15 cellular contexts compared by ENCODE assay signal in the genomic region with DNA sequence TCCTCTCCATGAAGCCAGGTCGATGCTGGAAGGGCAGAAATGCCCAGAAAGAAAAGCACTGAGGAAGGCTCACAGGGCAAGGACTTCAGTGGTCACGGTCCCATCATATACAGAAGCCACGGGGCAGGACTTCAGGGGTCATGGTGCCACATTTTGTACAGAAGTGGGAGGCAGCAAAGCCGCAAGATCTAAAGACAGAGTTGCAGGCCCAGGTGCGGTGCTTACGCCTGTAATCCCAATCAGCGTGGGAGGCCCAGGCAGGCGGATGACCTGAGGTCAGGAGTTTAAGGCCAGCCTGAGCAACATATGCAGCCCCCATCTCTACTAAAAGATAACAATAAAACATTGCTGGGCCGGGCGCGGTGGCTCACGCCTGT.
A peak's percentile ranks its signal among the peaks of the same experiment; 100 is the strongest.
DNase-seq lines count a peak whose midpoint lies in the region; ATAC-seq and TF ChIP-seq lines count a peak whose summit lies in the region.
"Had no signal": no experiment of that assay in that cellular context is flagged by ENCODE, and none has a peak within 500 bp of the region (broad histone marks: within the 10 kb centered on the region; RNA-seq: fewer than 3 reads in every experiment).

No MANE protein-coding gene starts in this region.

- H3K4me2 ChIP-seq in parathyroid adenoma (ENCODE audit: low read length) = no peak overlapping the region

- no peaks in the 10 kb centered on the region for H3K79me2 ChIP-seq in parathyroid adenoma

- H2AFZ ChIP-seq in parathyroid adenoma = no peak overlapping the region

- H3K4me3 ChIP-seq in AG04450 (ENCODE audit: low read depth, low read length) = no peak overlapping the region
- no peak overlapping the region for H3K4me3 ChIP-seq in right atrium auricular region
- no peak overlapping the region for H3K4me3 ChIP-seq in parathyroid adenoma (ENCODE audit: low read depth, low read length)
- H3K4me3 ChIP-seq: thoracic aorta had no signal

- H3K27ac ChIP-seq in AG04450 (ENCODE audit: low read depth, low read length) = peak overlapping the region; percentile 21
- peak overlapping the region; percentile 83 for H3K27ac ChIP-seq in right atrium auricular region
- peak overlapping the region; percentile 15 for H3K27ac ChIP-seq in parathyroid adenoma

- peak overlapping the region; percentile 90 for H3K27ac Mint-ChIP-seq in WTC11
- H3K27ac Mint-ChIP-seq in activated CD4-positive, alpha-beta memory T cell treated with anti-CD3 and anti-CD28 coated beads for 36 hours = no peak overlapping the region
- H3K27ac Mint-ChIP-seq: naive thymus-derived CD4-positive, alpha-beta T cell; T-helper 2 cell treated with Interferon-gamma antibody and Interleukin-4, amounts not matched to agents 5 μg/mL and 100 μg/mL, for 36 hours had no signal

- peaks cover 4% of the 10 kb centered on the region; the same call in 1 of the 2 replicates for H3K9me3 ChIP-seq in AG04450 (ENCODE audit: control insufficient read depth, insufficient read depth, low read length)
- H3K9me3 ChIP-seq in right atrium auricular region = no peaks in the 10 kb centered on the region
- H3K9me3 ChIP-seq in parathyroid adenoma (ENCODE audit: control insufficient read depth, low read length) = no peaks in the 10 kb centered on the region
- H3K9me3 ChIP-seq: thoracic aorta had no signal

- POLR2A ChIA-PET in AG04450 (lab: Yijun Ruan, JAX) = interaction anchor here (0.7 to 1.1 kb wide), 3 partner anchors 13 to 108 kb away, joined by 3 to 4 read pairs (median 3); no protein-coding TSS in a partner anchor
- POLR2A ChIA-PET in WTC11 (lab: Charles Lee) = no interaction called here
- POLR2A ChIA-PET in activated CD4-positive, alpha-beta memory T cell treated with anti-CD3 and anti-CD28 coated beads for 36 hours (lab: Charles Lee) = no interaction called here

- no peak overlapping the region for H3K4me3 Mint-ChIP-seq in WTC11
- no peak overlapping the region for H3K4me3 Mint-ChIP-seq in activated CD4-positive, alpha-beta memory T cell treated with anti-CD3 and anti-CD28 coated beads for 36 hours
- H3K4me3 Mint-ChIP-seq: naive thymus-derived CD4-positive, alpha-beta T cell; T-helper 2 cell treated with Interferon-gamma antibody and Interleukin-4, amounts not matched to agents 5 μg/mL and 100 μg/mL, for 36 hours had no signal

- intact Hi-C loops in activated CD4-positive, alpha-beta memory T cell treated with anti-CD3 and anti-CD28 coated beads for 36 hours (cut with micrococcal nuclease) = no loop called here

- H3K36me3 Mint-ChIP-seq in WTC11 = no peaks in the 10 kb centered on the region
- H3K36me3 Mint-ChIP-seq in activated CD4-positive, alpha-beta memory T cell treated with anti-CD3 and anti-CD28 coated beads for 36 hours = no peaks in the 10 kb centered on the region
- H3K36me3 Mint-ChIP-seq: naive thymus-derived CD4-positive, alpha-beta T cell had no signal

- H3K27me3 ChIP-seq in AG04450 (ENCODE audit: control insufficient read depth, insufficient read depth, low read length) (no peaks in the 10 kb centered on the region), right atrium auricular region (no peaks in the 10 kb centered on the region), parathyroid adenoma (ENCODE audit: control insufficient read depth, insufficient read depth, low read length) (no peaks in the 10 kb centered on the region)

- DNase-seq in AG04450 (ENCODE audit: low read depth, low spot score) = no peak
- no peak for DNase-seq in WTC11 (ENCODE audit: low spot score)
- DNase-seq in right atrium auricular region (ENCODE audit: low spot score) = no peak
- no peak for DNase-seq in stimulated activated naive CD4-positive, alpha-beta T cell (lab: John Stamatoyannopoulos, UW)
- no peak for DNase-seq in NCI-H524 (lab: John Stamatoyannopoulos, UW)
- DNase-seq in islet precursor cell = no peak
- no peak for DNase-seq in activated CD4-positive, alpha-beta memory T cell treated with anti-CD3 and anti-CD28 coated beads for 36 hours
- DNase-seq: activated CD8-positive, alpha-beta memory T cell treated with anti-CD3 and anti-CD28 coated beads for 24 hours; activated naive CD4-positive, alpha-beta T cell treated with anti-CD3 and anti-CD28 coated beads, Interleukin-2, amount 50 U/mL, for 16 hours; naive thymus-derived CD4-positive, alpha-beta T cell; NCI-H1417; NCI-H510A had no signal

- H3K9me3 Mint-ChIP-seq in WTC11 = no peaks in the 10 kb centered on the region
- H3K9me3 Mint-ChIP-seq in activated CD4-positive, alpha-beta memory T cell treated with anti-CD3 and anti-CD28 coated beads for 36 hours = no peaks in the 10 kb centered on the region
- H3K9me3 Mint-ChIP-seq: naive thymus-derived CD4-positive, alpha-beta T cell; T-helper 2 cell treated with Interferon-gamma antibody and Interleukin-4, amounts not matched to agents 5 μg/mL and 100 μg/mL, for 36 hours had no signal

- H3K4me1 ChIP-seq in right atrium auricular region = peaks cover 0 to 65% of the 10 kb centered on the region in 2 donors
- H3K4me1 ChIP-seq in parathyroid adenoma = peaks cover 7% of the 10 kb centered on the region

- H3K9ac ChIP-seq in parathyroid adenoma = no peak overlapping the region

- no peak for ATAC-seq in WTC11
- ATAC-seq: naive thymus-derived CD4-positive, alpha-beta T cell had no signal

- H3K27me3 Mint-ChIP-seq in WTC11 (ENCODE audit: low read depth) = no peaks in the 10 kb centered on the region
- peaks cover 23% of the 10 kb centered on the region for H3K27me3 Mint-ChIP-seq in activated CD4-positive, alpha-beta memory T cell treated with anti-CD3 and anti-CD28 coated beads for 36 hours

- CTCF ChIA-PET in AG04450 (lab: Charles Lee) (interaction anchor here (0.6 kb wide), 1 partner anchor 9 kb away, joined by 3 read pairs; no protein-coding TSS in a partner anchor), WTC11 (lab: Charles Lee) (interaction anchor here (0.6 to 1.9 kb wide), 5 partner anchors 11 to 117 kb away, joined by 3 to 6 read pairs (median 4); partner anchors contain the start of gene TIMM22)
- CTCF ChIA-PET in activated CD4-positive, alpha-beta memory T cell treated with anti-CD3 and anti-CD28 coated beads for 36 hours (lab: Charles Lee) = interaction anchor here (1.5 kb wide), 1 partner anchor 98 kb away, joined by 5 read pairs; no protein-coding TSS in a partner anchor

- H3K36me3 ChIP-seq in right atrium auricular region (no peaks in the 10 kb centered on the region), parathyroid adenoma (ENCODE audit: control insufficient read depth, insufficient read depth, low read length) (no peaks in the 10 kb centered on the region)
- H3K36me3 ChIP-seq: thoracic aorta had no signal

- H3K4me1 Mint-ChIP-seq in WTC11 = peaks cover 62% of the 10 kb centered on the region
- peaks cover 5% of the 10 kb centered on the region for H3K4me1 Mint-ChIP-seq in activated CD4-positive, alpha-beta memory T cell treated with anti-CD3 and anti-CD28 coated beads for 36 hours (ENCODE audit: low read depth)

- TF ChIP-seq CTCF in AG04450 (IDR thresholded peaks at IDR 0.05; ENCODE audit: low read depth, low read length) (no peak), WTC11 (IDR thresholded peaks at IDR 0.05) (no peak), right atrium auricular region (IDR thresholded peaks at IDR 0.05) (no peak), parathyroid adenoma (IDR thresholded peaks at IDR 0.05) (no peak)

TF ChIP-seq in WTC11, 78 proteins besides CTCF, POLR2A, EP300 and RAD21 (continues in another document):
- TF ChIP-seq ZNF219 (CRISPR knock-in tag; IDR thresholded peaks at IDR 0.05; ENCODE audit: borderline replicate concordance) = no peak
- no peak for TF ChIP-seq E2F4 (CRISPR knock-in tag; IDR thresholded peaks at IDR 0.05; ENCODE audit: borderline replicate concordance, low read depth)
- TF ChIP-seq, protein P1, sequence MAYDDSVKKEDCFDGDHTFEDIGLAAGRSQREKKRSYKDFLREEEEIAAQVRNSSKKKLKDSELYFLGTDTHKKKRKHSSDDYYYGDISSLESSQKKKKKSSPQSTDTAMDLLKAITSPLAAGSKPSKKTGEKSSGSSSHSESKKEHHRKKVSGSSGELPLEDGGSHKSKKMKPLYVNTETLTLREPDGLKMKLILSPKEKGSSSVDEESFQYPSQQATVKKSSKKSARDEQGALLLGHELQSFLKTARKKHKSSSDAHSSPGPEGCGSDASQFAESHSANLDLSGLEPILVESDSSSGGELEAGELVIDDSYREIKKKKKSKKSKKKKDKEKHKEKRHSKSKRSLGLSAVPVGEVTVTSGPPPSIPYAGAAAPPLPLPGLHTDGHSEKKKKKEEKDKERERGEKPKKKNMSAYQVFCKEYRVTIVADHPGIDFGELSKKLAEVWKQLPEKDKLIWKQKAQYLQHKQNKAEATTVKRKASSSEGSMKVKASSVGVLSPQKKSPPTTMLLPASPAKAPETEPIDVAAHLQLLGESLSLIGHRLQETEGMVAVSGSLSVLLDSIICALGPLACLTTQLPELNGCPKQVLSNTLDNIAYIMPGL (CRISPR knock-in tag; IDR thresholded peaks at IDR 0.05) = no peak

Comparison
In these comparisons a context has a peak if more than half of its experiments do, and no peak if none do; other contexts are left out.
1. H3K27ac ChIP-seq: peak in every context shown above with its lines; median percentile 83 in right atrium auricular region; 21 in AG04450; 15 in parathyroid adenoma.